16 cellular contexts compared by ENCODE assay signal in the genomic region with DNA sequence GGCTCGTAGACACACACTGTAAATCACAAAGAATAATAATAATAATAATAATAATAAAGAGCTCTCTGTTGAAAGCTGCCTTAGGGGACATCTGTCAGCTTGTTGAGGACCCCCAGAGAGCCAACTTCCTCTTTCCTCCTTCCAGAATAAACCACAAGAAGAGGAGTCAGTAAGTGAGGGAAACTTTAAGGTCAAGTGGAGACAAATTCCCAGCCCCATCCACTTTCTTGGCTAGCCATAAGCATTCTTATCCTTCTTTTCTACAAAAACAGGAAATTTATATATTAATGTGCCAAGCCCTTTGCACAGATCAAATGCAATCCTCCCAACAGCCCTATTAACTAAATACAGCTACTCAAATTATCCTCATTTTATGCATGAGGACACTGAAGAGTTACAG. TPM values are rescaled to one million over a fixed set of nuclear protein-coding genes. Genes with fewer than 3 reads are reported as not detected.
"Had no signal": no experiment of that assay in that cellular context is flagged by ENCODE, and none has a peak within 500 bp of the region (broad histone marks: within the 10 kb centered on the region; RNA-seq: fewer than 3 reads in every experiment).

No MANE protein-coding gene starts in this region.

- H3K9ac ChIP-seq: neural progenitor cell had no signal

- H3K4me2 ChIP-seq: neural progenitor cell had no signal

- H3K4me3 ChIP-seq: body of pancreas, dorsolateral prefrontal cortex, esophagus muscularis mucosa, gastrocnemius medialis, left lung, neural progenitor cell, pancreas, thyroid gland had no signal

- H3K27me3 ChIP-seq: body of pancreas, dorsolateral prefrontal cortex, esophagus muscularis mucosa, gastrocnemius medialis, left lung, pancreas, thyroid gland had no signal

- DNase-seq: activated CD4-positive, alpha-beta T cell treated with anti-CD3 and anti-CD28 coated beads, Interleukin-2, amount 10 ng/mL, durations not matched to agents 24 days and 14 days; activated naive CD4-positive, alpha-beta T cell treated with anti-CD3 and anti-CD28 coated beads for 36 hours; body of pancreas; dorsolateral prefrontal cortex; gastrocnemius medialis; islet precursor cell; left lung; pancreas; stimulated activated CD4-positive, alpha-beta T cell treated with anti-CD3 and anti-CD28 coated beads, Interleukin-15, amount 100 ng/mL, for 24 hours; stimulated activated CD4-positive, alpha-beta T cell treated with anti-CD3 and anti-CD28 coated beads, Interleukin-4, amount 100 ng/mL, for 4 hours; thyroid gland had no signal

- H3K27ac ChIP-seq: body of pancreas, dorsolateral prefrontal cortex, left lung, neural progenitor cell, pancreas, thyroid gland had no signal

- H3K4me1 ChIP-seq: body of pancreas, gastrocnemius medialis, left lung, pancreas, thyroid gland had no signal

- H3K36me3 ChIP-seq: esophagus muscularis mucosa, gastrocnemius medialis, left lung, neural progenitor cell, pancreas, thyroid gland had no signal

- ATAC-seq: body of pancreas, gastrocnemius medialis, left lung, pancreas, WTC11 had no signal

- H3K9me3 ChIP-seq: body of pancreas, esophagus muscularis mucosa, gastrocnemius medialis, left lung, pancreas, thyroid gland had no signal

RNA-seq across cellular contexts. Expression of a gene that starts 9.4 kb away (rescaled TPM):
- total RNA-seq: activated CD4-positive, alpha-beta T cell treated with anti-CD3 and anti-CD28 coated beads, Interleukin-2, amount 10 ng/mL, durations not matched to agents 24 days and 14 days; activated naive CD4-positive, alpha-beta T cell treated with anti-CD3 and anti-CD28 coated beads for 36 hours; body of pancreas; gastrocnemius medialis; left lung; mesenteric fat pad; pancreas; T-helper 1 cell treated with Interleukin-12 subunit alpha and Interleukin-12 subunit beta and Interleukin-4 antibody, amounts not matched to agents 30 ng/mL and 1 ng/mL, for 36 hours; thyroid gland had no signal
